In genomic region chr5:83368835-83369234, GRCh38 we compare ENCODE assay signal across 10 cellular contexts.
DNase-seq lines count a peak whose midpoint lies in the region; ATAC-seq and TF ChIP-seq lines count a peak whose summit lies in the region.
"Had no signal": no experiment of that assay in that cellular context is flagged by ENCODE, and none has a peak within 500 bp of the region (broad histone marks: within the 10 kb centered on the region; RNA-seq: fewer than 3 reads in every experiment).

No MANE protein-coding gene starts in this region.

- no peaks in the 10 kb centered on the region for H3K9me2 ChIP-seq in hepatocyte (replicated peaks; ENCODE audit: insufficient read depth)

- 72% methylated on average over 3 of the region's 3 CpGs for WGBS in hepatocyte (ENCODE audit: low lambda C conversion rate, missing lambda C conversion rate)

- DNase-seq in fibroblast of villous mesenchyme (ENCODE audit: low read depth) (peak; percentile 60), hepatocyte (ENCODE audit: low spot score) (no peak)
- DNase-seq in effector memory CD4-positive, alpha-beta T cell = no peak
- no peak for DNase-seq in stimulated activated effector memory CD8-positive, alpha-beta T cell treated with anti-CD3 and anti-CD28 coated beads, Interleukin-12 subunit alpha, Interleukin-12 subunit beta, amount 100 ng/mL, for 72 hours (ENCODE audit: low spot score in 2 of 2)
- no peak for DNase-seq in activated naive CD8-positive, alpha-beta T cell treated with anti-CD3 and anti-CD28 coated beads for 36 hours
- DNase-seq: immature natural killer cell had no signal

- H3K9me3 ChIP-seq in effector memory CD4-positive, alpha-beta T cell (ENCODE audit: control insufficient read depth, low read length) = no peaks in the 10 kb centered on the region
- H3K9me3 ChIP-seq in hepatocyte (ENCODE audit: low read depth) = no peaks in the 10 kb centered on the region

- no peak overlapping the region for H2AFZ ChIP-seq in hepatocyte

- H3K4me1 ChIP-seq in effector memory CD4-positive, alpha-beta T cell (ENCODE audit: control insufficient read depth, insufficient read depth, low read length, poor library complexity, severe bottlenecking) = no peaks in the 10 kb centered on the region
- no peaks in the 10 kb centered on the region for H3K4me1 ChIP-seq in hepatocyte (ENCODE audit: insufficient read depth)

- TF ChIP-seq POLR2A in GM18505 (IDR thresholded peaks at IDR 0.05; ENCODE audit: borderline replicate concordance, extremely low read depth, insufficient read depth, insufficient read length) = no peak

- no peaks in the 10 kb centered on the region for H3K36me3 ChIP-seq in effector memory CD4-positive, alpha-beta T cell (ENCODE audit: control insufficient read depth, insufficient read depth, low read length)
- H3K36me3 ChIP-seq in hepatocyte (replicated peaks; ENCODE audit: insufficient read depth, low read depth) = no peaks in the 10 kb centered on the region

- no peaks in the 10 kb centered on the region for H4K20me1 ChIP-seq in hepatocyte (ENCODE audit: insufficient read depth, poor library complexity, severe bottlenecking)

- H3K4me1 Mint-ChIP-seq in stimulated activated effector memory CD8-positive, alpha-beta T cell treated with anti-CD3 and anti-CD28 coated beads, Interleukin-12 subunit alpha, Interleukin-12 subunit beta, amount 100 ng/mL, for 72 hours = no peaks in the 10 kb centered on the region
- H3K4me1 Mint-ChIP-seq in activated naive CD8-positive, alpha-beta T cell treated with anti-CD3 and anti-CD28 coated beads for 36 hours = no peaks in the 10 kb centered on the region
- H3K4me1 Mint-ChIP-seq: immature natural killer cell had no signal

- ATAC-seq in GM18505 (IDR thresholded peaks at IDR 0.05; ENCODE audit: unreplicated experiment) (peak; percentile 36), GM21786 (IDR thresholded peaks at IDR 0.05; ENCODE audit: unreplicated experiment) (peak; percentile 45), HG03565 (IDR thresholded peaks at IDR 0.05; ENCODE audit: unreplicated experiment) (peak; percentile 34)
- ATAC-seq in stimulated activated effector memory CD8-positive, alpha-beta T cell treated with anti-CD3 and anti-CD28 coated beads, Interleukin-12 subunit alpha, Interleukin-12 subunit beta, amount 100 ng/mL, for 72 hours = no peak

- H3K27me3 ChIP-seq in effector memory CD4-positive, alpha-beta T cell (replicated peaks; ENCODE audit: control insufficient read depth, insufficient read depth, low read length, poor library complexity, severe bottlenecking) = no peaks in the 10 kb centered on the region
- H3K27me3 ChIP-seq in hepatocyte = no peaks in the 10 kb centered on the region

- no peak overlapping the region for H3K4me3 ChIP-seq in fibroblast of villous mesenchyme (ENCODE audit: low read depth, low read length)
- H3K4me3 ChIP-seq in effector memory CD4-positive, alpha-beta T cell (ENCODE audit: insufficient read depth, low read depth, low read length, poor library complexity, severe bottlenecking) = no peak overlapping the region
- no peak overlapping the region for H3K4me3 ChIP-seq in hepatocyte

- H3K36me3 Mint-ChIP-seq in stimulated activated effector memory CD8-positive, alpha-beta T cell treated with anti-CD3 and anti-CD28 coated beads, Interleukin-12 subunit alpha, Interleukin-12 subunit beta, amount 100 ng/mL, for 72 hours = no peaks in the 10 kb centered on the region
- no peaks in the 10 kb centered on the region for H3K36me3 Mint-ChIP-seq in activated naive CD8-positive, alpha-beta T cell treated with anti-CD3 and anti-CD28 coated beads for 36 hours

- no peak overlapping the region for H3K27ac Mint-ChIP-seq in stimulated activated effector memory CD8-positive, alpha-beta T cell treated with anti-CD3 and anti-CD28 coated beads, Interleukin-12 subunit alpha, Interleukin-12 subunit beta, amount 100 ng/mL, for 72 hours
- no peak overlapping the region for H3K27ac Mint-ChIP-seq in activated naive CD8-positive, alpha-beta T cell treated with anti-CD3 and anti-CD28 coated beads for 36 hours
- H3K27ac Mint-ChIP-seq: immature natural killer cell; stimulated activated naive CD8-positive, alpha-beta T cell treated with anti-CD3 and anti-CD28 coated beads, Interleukin-15, Interleukin-2, amounts not matched to agents 100 ng/mL and 50 ng/mL, for 24 hours had no signal

- H3K79me2 ChIP-seq in hepatocyte = no peaks in the 10 kb centered on the region

- no peak overlapping the region for H3K4me2 ChIP-seq in hepatocyte

- no peak for TF ChIP-seq CTCF in fibroblast of villous mesenchyme (IDR thresholded peaks at IDR 0.05; ENCODE audit: insufficient read depth, low read depth, low read length)
- no peak for TF ChIP-seq CTCF in hepatocyte (IDR thresholded peaks at IDR 0.05; ENCODE audit: poor library complexity)

- H3K27ac ChIP-seq in effector memory CD4-positive, alpha-beta T cell (ENCODE audit: insufficient read depth, low read length, poor library complexity, severe bottlenecking) = no peak overlapping the region
- H3K27ac ChIP-seq in hepatocyte = no peak overlapping the region

- H3K4me3 Mint-ChIP-seq in stimulated activated effector memory CD8-positive, alpha-beta T cell treated with anti-CD3 and anti-CD28 coated beads, Interleukin-12 subunit alpha, Interleukin-12 subunit beta, amount 100 ng/mL, for 72 hours = no peak overlapping the region
- no peak overlapping the region for H3K4me3 Mint-ChIP-seq in activated naive CD8-positive, alpha-beta T cell treated with anti-CD3 and anti-CD28 coated beads for 36 hours
- H3K4me3 Mint-ChIP-seq: immature natural killer cell; stimulated activated naive CD8-positive, alpha-beta T cell treated with anti-CD3 and anti-CD28 coated beads, Interleukin-15, Interleukin-2, amounts not matched to agents 100 ng/mL and 50 ng/mL, for 24 hours had no signal

- H3K27me3 Mint-ChIP-seq in activated naive CD8-positive, alpha-beta T cell treated with anti-CD3 and anti-CD28 coated beads for 36 hours = no peaks in the 10 kb centered on the region

- no peaks in the 10 kb centered on the region for H3K9me3 Mint-ChIP-seq in stimulated activated effector memory CD8-positive, alpha-beta T cell treated with anti-CD3 and anti-CD28 coated beads, Interleukin-12 subunit alpha, Interleukin-12 subunit beta, amount 100 ng/mL, for 72 hours
- no peaks in the 10 kb centered on the region for H3K9me3 Mint-ChIP-seq in activated naive CD8-positive, alpha-beta T cell treated with anti-CD3 and anti-CD28 coated beads for 36 hours
